ENCODE assay signal across 19 cellular contexts in the genomic region with DNA sequence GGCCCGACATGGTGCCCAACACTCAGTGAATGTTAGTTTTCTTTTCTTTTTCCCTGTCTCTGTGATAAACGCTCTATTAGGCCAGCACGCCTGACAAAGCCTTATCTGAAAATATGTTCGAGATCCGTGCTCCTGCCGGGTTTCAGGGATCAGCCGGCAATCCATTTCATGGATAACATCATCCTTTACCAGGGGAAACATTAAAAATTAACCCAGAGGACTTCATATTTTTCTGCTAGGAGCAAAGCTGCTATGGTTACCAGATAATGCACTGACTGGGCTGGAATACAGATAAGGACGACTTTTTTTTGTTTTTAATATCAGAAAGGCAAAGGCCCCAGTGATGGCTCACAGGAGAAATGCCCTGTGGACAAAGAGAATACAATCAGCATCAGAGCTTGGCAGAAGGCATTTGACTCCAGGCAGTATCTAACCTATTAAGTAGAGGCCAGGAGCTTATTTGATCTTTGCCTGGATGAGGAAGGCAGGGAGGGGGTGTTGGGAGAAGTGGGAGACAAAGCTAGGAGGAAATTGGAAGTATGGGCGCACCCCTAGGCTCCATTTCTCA.
A peak's percentile ranks its signal among the peaks of the same experiment; 100 is the strongest.
DNase-seq lines count a peak whose midpoint lies in the region; ATAC-seq and TF ChIP-seq lines count a peak whose summit lies in the region.
"Had no signal": no experiment of that assay in that cellular context is flagged by ENCODE, and none has a peak within 500 bp of the region (broad histone marks: within the 10 kb centered on the region; RNA-seq: fewer than 3 reads in every experiment).

No MANE protein-coding gene starts in this region.

- peak overlapping the region; percentile 73 for H3K27ac Mint-ChIP-seq in progenitor cell of endocrine pancreas
- H3K27ac Mint-ChIP-seq: CD8-positive, alpha-beta T cell had no signal

- no peaks in the 10 kb centered on the region for H3K9me3 Mint-ChIP-seq in progenitor cell of endocrine pancreas (ENCODE audit: low read depth)
- H3K9me3 Mint-ChIP-seq: CD8-positive, alpha-beta T cell had no signal

- no peak overlapping the region for H3K4me3 Mint-ChIP-seq in progenitor cell of endocrine pancreas (ENCODE audit: low read depth)
- H3K4me3 Mint-ChIP-seq: CD8-positive, alpha-beta T cell had no signal

- 21 to 24% methylated on average over 9 of the region's 9 CpGs for WGBS in body of pancreas, 2 donors

- no peaks in the 10 kb centered on the region for H3K27me3 Mint-ChIP-seq in progenitor cell of endocrine pancreas

- no peak for TF ChIP-seq CTCF in BE2C (IDR thresholded peaks at IDR 0.05; ENCODE audit: low read depth, low read length)
- no peak for TF ChIP-seq CTCF in body of pancreas (IDR thresholded peaks at IDR 0.05)
- TF ChIP-seq CTCF in progenitor cell of endocrine pancreas (IDR thresholded peaks at IDR 0.05; ENCODE audit: unreplicated experiment): no peak

- DNase-seq in BE2C: peak; percentile 52
- DNase-seq in body of pancreas: peak; percentile 16 to 48 (median 28)
- peak; percentile 44 for DNase-seq in left kidney (ENCODE audit: low read depth, low spot score)
- no peak for DNase-seq in progenitor cell of endocrine pancreas (ENCODE audit: low spot score, unreplicated experiment)
- DNase-seq in effector CD8-positive, alpha-beta T cell (lab: John Stamatoyannopoulos, UW): no peak
- no peak for DNase-seq in NCI-H128 (lab: John Stamatoyannopoulos, UW; ENCODE audit: unreplicated experiment)
- DNase-seq in NCI-H748 treated with DMSO at 0.1 percent for 48 hours (lab: John Stamatoyannopoulos, UW): no peak
- DNase-seq: 8988T; Calu3; CD8-positive, alpha-beta T cell; DMS53; DND-41; EL; GM23248 had no signal

- H3K36me3 Mint-ChIP-seq in progenitor cell of endocrine pancreas (ENCODE audit: insufficient read depth): peaks cover 9% of the 10 kb centered on the region
- H3K36me3 Mint-ChIP-seq: CD8-positive, alpha-beta T cell had no signal

- TF ChIP-seq POLR2A in body of pancreas (IDR thresholded peaks at IDR 0.05): no peak

- H3K4me3 ChIP-seq in BE2C (ENCODE audit: low read depth, low read length) (no peak overlapping the region), body of pancreas (no peak overlapping the region)
- H3K4me3 ChIP-seq: BLaER1 treated with 17β-estradiol and CSF1 and Interleukin-3, amounts not matched to agents 10 nM and 100 nM; GM12878; GM23248; HAP-1 had no signal

- H3K4me1 Mint-ChIP-seq in progenitor cell of endocrine pancreas (ENCODE audit: low read depth): peaks cover 31% of the 10 kb centered on the region

- peak; percentile 76 for ATAC-seq in body of pancreas
- ATAC-seq in HG03354 (IDR thresholded peaks at IDR 0.05; ENCODE audit: poor library complexity, severe bottlenecking, unreplicated experiment): no peak
- ATAC-seq: CD8-positive, alpha-beta T cell; GM12878 had no signal

- H3K27me3 ChIP-seq in BE2C: no peaks in the 10 kb centered on the region
- no peaks in the 10 kb centered on the region for H3K27me3 ChIP-seq in body of pancreas
- H3K27me3 ChIP-seq: BLaER1 treated with 17β-estradiol and CSF1 and Interleukin-3, amounts not matched to agents 10 nM and 100 nM had no signal

- H3K9me3 ChIP-seq in BE2C (no peaks in the 10 kb centered on the region), body of pancreas (no peaks in the 10 kb centered on the region)
- H3K9me3 ChIP-seq: BLaER1 treated with 17β-estradiol and CSF1 and Interleukin-3, amounts not matched to agents 10 nM and 100 nM; HAP-1 had no signal

- H3K36me3 ChIP-seq in BE2C: no peaks in the 10 kb centered on the region
- no peaks in the 10 kb centered on the region for H3K36me3 ChIP-seq in body of pancreas (replicated peaks in 1 of 2; ENCODE audit: insufficient read depth in 1 of 2, low read depth in 2 of 2)
- H3K36me3 ChIP-seq: BLaER1 treated with 17β-estradiol and CSF1 and Interleukin-3, amounts not matched to agents 10 nM and 100 nM; HAP-1 had no signal

- intact Hi-C loops in body of pancreas (cut with DNase I): no loop called here

- H3K4me1 ChIP-seq in BE2C: peaks cover 40% of the 10 kb centered on the region
- peaks cover 26% of the 10 kb centered on the region for H3K4me1 ChIP-seq in body of pancreas
- H3K4me1 ChIP-seq: BLaER1 treated with 17β-estradiol and CSF1 and Interleukin-3, amounts not matched to agents 10 nM and 100 nM; HAP-1 had no signal

- peak overlapping the region in 2 of 4 donors; percentile 36 to 66 for H3K27ac ChIP-seq in body of pancreas
- H3K27ac ChIP-seq: BLaER1 treated with 17β-estradiol and CSF1 and Interleukin-3, amounts not matched to agents 10 nM and 100 nM; GM23248; HL-60 had no signal

Comparison
In these comparisons a context has a peak if more than half of its experiments do, and no peak if none do; other contexts are left out.
1. DNase-seq: peak in BE2C (single experiment), body of pancreas (4 of 4) and left kidney (single experiment); none in progenitor cell of endocrine pancreas (single experiment), effector CD8-positive, alpha-beta T cell (single experiment), NCI-H128 (single experiment) and NCI-H748 treated with DMSO at 0.1 percent for 48 hours (single experiment).